Comparison of ENCODE assay signal across 1 cellular context in the genomic region with DNA sequence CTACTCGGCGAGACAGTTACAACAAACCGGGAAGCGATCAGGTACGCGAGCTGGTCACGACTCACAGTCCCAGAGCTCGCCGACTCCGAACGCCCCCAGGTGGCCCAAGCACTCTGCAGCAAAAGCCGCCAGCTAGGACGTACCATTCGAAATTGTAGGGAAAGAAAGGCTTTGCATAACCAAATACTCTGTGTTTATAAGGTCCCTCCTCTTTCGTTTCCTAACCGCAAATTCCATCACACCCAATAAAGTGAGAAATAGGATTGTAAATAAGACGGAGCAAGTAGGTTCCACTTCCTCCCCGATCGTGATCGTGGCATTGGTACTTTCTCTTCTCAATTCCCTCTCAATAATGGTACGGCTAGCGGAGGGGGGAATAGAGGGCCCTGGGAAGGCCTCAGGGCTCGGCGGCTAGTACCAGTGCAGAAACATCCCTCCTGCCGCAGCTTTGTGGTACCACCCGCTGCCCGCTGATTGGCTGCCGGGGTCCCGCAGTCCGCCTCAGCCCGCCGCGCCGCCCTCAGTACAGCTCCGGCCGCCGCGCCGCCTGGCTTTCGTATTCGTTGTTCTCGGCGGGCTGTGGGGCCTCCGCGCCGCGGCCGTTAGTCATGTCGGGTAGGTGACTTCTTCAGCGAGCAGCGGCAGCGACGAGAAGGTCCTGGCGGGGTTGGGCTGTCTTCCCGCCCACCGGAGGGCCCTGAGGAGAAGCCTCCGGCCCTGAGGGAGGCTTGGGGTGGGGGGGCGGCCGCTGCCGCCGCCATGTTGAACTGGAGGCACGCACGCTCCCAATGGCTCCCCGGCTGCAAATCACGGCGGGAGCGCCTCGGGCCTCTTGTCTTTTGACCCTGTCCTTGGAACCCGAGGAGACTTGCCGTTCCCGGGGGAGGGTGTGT.
TF ChIP-seq lines count a peak whose summit lies in the region.

TSS of gene TAF15 (plus strand) at position 523 of the 893 bp plus-strand sequence. CDS start at position 609, 86 bp downstream.

TF ChIP-seq in HepG2, 621 proteins besides CTCF, POLR2A, EP300 and RAD21 (continued from another document and continues in another):
- TF ChIP-seq ZBED4 (CRISPR knock-in tag; IDR thresholded peaks at IDR 0.05; ENCODE audit: borderline replicate concordance) (no peak), ZNF235 (CRISPR knock-in tag; IDR thresholded peaks at IDR 0.05; ENCODE audit: borderline replicate concordance) (peak; percentile 62; the same call in 1 of the 2 replicates), ZNF619 (CRISPR knock-in tag; IDR thresholded peaks at IDR 0.05) (no peak; the same call in 1 of the 2 replicates), ZNF296 (CRISPR knock-in tag; conservative IDR thresholded peaks at IDR 0.05) (no peak), RFXAP (CRISPR knock-in tag; IDR thresholded peaks at IDR 0.05; ENCODE audit: borderline replicate concordance) (peak; percentile 75; the same call in 1 of the 2 replicates), THRA (CRISPR knock-in tag; IDR thresholded peaks at IDR 0.05; ENCODE audit: borderline replicate concordance) (peak; percentile 26; the same call in 1 of the 2 replicates), HNF4A (CRISPR knock-in tag; IDR thresholded peaks at IDR 0.05) (peak; percentile 2; the same call in 1 of the 2 replicates), PLRG1 (conservative IDR thresholded peaks at IDR 0.05) (no peak), SMARCC2 (IDR thresholded peaks at IDR 0.05) (no peak), ZNF891 (CRISPR knock-in tag; IDR thresholded peaks at IDR 0.05) (peak; percentile 69; the same call in 1 of the 2 replicates), TCF7 (IDR thresholded peaks at IDR 0.05; ENCODE audit: low read depth) (no peak), HES4 (CRISPR knock-in tag; IDR thresholded peaks at IDR 0.05; ENCODE audit: borderline replicate concordance) (no peak; the same call in 1 of the 2 replicates), PHF8 (CRISPR knock-in tag; IDR thresholded peaks at IDR 0.05) (peak; percentile 99), PHF5A (CRISPR knock-in tag; IDR thresholded peaks at IDR 0.05; ENCODE audit: low read depth, unreplicated experiment) (no peak), ZNF7 (CRISPR knock-in tag; IDR thresholded peaks at IDR 0.05) (no peak), MBNL3 (CRISPR knock-in tag; conservative IDR thresholded peaks at IDR 0.05) (no peak), FOXO1 (CRISPR knock-in tag; IDR thresholded peaks at IDR 0.05) (peak; percentile 51; the same call in 1 of the 2 replicates), ZNF20 (CRISPR knock-in tag; IDR thresholded peaks at IDR 0.05) (no peak), ZNF484 (CRISPR knock-in tag; IDR thresholded peaks at IDR 0.05; ENCODE audit: borderline replicate concordance, low read depth) (no peak), FOXM1 (CRISPR knock-in tag; IDR thresholded peaks at IDR 0.05) (no peak), ZNF558 (CRISPR knock-in tag; IDR thresholded peaks at IDR 0.05; ENCODE audit: borderline replicate concordance) (peak; percentile 68; the same call in 1 of the 2 replicates), SPEN (CRISPR knock-in tag; IDR thresholded peaks at IDR 0.05; ENCODE audit: low read depth) (peak; percentile 89), ADNP (CRISPR knock-in tag; IDR thresholded peaks at IDR 0.05) (no peak), ZNF839 (CRISPR knock-in tag; IDR thresholded peaks at IDR 0.05; ENCODE audit: borderline replicate concordance) (no peak), ZMYM3 (CRISPR knock-in tag; IDR thresholded peaks at IDR 0.05) (no peak), ZFP91 (CRISPR knock-in tag; IDR thresholded peaks at IDR 0.05; ENCODE audit: borderline replicate concordance) (peak; percentile 86; the same call in 1 of the 2 replicates), SMARCE1 (IDR thresholded peaks at IDR 0.05; ENCODE audit: borderline replicate concordance) (no peak)
- TF ChIP-seq, protein P1, sequence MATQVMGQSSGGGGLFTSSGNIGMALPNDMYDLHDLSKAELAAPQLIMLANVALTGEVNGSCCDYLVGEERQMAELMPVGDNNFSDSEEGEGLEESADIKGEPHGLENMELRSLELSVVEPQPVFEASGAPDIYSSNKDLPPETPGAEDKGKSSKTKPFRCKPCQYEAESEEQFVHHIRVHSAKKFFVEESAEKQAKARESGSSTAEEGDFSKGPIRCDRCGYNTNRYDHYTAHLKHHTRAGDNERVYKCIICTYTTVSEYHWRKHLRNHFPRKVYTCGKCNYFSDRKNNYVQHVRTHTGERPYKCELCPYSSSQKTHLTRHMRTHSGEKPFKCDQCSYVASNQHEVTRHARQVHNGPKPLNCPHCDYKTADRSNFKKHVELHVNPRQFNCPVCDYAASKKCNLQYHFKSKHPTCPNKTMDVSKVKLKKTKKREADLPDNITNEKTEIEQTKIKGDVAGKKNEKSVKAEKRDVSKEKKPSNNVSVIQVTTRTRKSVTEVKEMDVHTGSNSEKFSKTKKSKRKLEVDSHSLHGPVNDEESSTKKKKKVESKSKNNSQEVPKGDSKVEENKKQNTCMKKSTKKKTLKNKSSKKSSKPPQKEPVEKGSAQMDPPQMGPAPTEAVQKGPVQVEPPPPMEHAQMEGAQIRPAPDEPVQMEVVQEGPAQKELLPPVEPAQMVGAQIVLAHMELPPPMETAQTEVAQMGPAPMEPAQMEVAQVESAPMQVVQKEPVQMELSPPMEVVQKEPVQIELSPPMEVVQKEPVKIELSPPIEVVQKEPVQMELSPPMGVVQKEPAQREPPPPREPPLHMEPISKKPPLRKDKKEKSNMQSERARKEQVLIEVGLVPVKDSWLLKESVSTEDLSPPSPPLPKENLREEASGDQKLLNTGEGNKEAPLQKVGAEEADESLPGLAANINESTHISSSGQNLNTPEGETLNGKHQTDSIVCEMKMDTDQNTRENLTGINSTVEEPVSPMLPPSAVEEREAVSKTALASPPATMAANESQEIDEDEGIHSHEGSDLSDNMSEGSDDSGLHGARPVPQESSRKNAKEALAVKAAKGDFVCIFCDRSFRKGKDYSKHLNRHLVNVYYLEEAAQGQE (IDR thresholded peaks at IDR 0.05; ENCODE audit: borderline replicate concordance in 1 of 2, low read depth in 1 of 2, low read length in 2 of 2) = no peak
- TF ChIP-seq, protein P2, sequence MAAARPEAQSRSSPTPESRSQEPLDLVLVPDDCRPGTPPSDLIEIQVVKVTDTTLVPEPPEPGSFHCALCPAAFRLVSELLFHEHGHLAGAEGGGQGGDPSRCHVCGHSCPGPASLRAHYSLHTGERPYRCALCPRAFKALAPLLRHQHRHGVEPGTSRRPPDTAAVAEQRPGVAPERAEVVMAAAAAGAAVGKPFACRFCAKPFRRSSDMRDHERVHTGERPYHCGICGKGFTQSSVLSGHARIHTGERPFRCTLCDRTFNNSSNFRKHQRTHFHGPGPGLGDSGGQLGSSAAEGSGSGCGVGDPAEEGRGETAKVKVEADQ (CRISPR knock-in tag; IDR thresholded peaks at IDR 0.05; ENCODE audit: borderline replicate concordance) = peak; percentile 73; the same call in 1 of the 2 replicates
- TF ChIP-seq, protein P3, sequence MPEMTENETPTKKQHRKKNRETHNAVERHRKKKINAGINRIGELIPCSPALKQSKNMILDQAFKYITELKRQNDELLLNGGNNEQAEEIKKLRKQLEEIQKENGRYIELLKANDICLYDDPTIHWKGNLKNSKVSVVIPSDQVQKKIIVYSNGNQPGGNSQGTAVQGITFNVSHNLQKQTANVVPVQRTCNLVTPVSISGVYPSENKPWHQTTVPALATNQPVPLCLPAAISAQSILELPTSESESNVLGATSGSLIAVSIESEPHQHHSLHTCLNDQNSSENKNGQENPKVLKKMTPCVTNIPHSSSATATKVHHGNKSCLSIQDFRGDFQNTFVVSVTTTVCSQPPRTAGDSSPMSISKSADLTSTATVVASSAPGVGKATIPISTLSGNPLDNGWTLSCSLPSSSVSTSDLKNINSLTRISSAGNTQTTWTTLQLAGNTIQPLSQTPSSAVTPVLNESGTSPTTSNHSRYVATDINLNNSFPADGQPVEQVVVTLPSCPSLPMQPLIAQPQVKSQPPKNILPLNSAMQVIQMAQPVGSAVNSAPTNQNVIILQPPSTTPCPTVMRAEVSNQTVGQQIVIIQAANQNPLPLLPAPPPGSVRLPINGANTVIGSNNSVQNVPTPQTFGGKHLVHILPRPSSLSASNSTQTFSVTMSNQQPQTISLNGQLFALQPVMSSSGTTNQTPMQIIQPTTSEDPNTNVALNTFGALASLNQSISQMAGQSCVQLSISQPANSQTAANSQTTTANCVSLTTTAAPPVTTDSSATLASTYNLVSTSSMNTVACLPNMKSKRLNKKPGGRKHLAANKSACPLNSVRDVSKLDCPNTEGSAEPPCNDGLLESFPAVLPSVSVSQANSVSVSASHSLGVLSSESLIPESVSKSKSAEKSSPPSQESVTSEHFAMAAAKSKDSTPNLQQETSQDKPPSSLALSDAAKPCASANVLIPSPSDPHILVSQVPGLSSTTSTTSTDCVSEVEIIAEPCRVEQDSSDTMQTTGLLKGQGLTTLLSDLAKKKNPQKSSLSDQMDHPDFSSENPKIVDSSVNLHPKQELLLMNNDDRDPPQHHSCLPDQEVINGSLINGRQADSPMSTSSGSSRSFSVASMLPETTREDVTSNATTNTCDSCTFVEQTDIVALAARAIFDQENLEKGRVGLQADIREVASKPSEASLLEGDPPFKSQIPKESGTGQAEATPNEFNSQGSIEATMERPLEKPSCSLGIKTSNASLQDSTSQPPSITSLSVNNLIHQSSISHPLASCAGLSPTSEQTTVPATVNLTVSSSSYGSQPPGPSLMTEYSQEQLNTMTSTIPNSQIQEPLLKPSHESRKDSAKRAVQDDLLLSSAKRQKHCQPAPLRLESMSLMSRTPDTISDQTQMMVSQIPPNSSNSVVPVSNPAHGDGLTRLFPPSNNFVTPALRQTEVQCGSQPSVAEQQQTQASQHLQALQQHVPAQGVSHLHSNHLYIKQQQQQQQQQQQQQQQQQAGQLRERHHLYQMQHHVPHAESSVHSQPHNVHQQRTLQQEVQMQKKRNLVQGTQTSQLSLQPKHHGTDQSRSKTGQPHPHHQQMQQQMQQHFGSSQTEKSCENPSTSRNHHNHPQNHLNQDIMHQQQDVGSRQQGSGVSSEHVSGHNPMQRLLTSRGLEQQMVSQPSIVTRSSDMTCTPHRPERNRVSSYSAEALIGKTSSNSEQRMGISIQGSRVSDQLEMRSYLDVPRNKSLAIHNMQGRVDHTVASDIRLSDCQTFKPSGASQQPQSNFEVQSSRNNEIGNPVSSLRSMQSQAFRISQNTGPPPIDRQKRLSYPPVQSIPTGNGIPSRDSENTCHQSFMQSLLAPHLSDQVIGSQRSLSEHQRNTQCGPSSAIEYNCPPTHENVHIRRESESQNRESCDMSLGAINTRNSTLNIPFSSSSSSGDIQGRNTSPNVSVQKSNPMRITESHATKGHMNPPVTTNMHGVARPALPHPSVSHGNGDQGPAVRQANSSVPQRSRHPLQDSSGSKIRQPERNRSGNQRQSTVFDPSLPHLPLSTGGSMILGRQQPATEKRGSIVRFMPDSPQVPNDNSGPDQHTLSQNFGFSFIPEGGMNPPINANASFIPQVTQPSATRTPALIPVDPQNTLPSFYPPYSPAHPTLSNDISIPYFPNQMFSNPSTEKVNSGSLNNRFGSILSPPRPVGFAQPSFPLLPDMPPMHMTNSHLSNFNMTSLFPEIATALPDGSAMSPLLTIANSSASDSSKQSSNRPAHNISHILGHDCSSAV (CRISPR knock-in tag; IDR thresholded peaks at IDR 0.05; ENCODE audit: borderline replicate concordance) = peak; percentile 80; the same call in 1 of the 2 replicates
- TF ChIP-seq, protein P4, sequence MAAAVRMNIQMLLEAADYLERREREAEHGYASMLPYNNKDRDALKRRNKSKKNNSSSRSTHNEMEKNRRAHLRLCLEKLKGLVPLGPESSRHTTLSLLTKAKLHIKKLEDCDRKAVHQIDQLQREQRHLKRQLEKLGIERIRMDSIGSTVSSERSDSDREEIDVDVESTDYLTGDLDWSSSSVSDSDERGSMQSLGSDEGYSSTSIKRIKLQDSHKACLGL (CRISPR knock-in tag; IDR thresholded peaks at IDR 0.05) = peak; percentile 32; the same call in 1 of the 2 replicates
- TF ChIP-seq, protein P5, sequence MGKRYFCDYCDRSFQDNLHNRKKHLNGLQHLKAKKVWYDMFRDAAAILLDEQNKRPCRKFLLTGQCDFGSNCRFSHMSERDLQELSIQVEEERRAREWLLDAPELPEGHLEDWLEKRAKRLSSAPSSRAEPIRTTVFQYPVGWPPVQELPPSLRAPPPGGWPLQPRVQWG (CRISPR knock-in tag; IDR thresholded peaks at IDR 0.05; ENCODE audit: borderline replicate concordance, low read depth) = no peak
